In the genomic region with DNA sequence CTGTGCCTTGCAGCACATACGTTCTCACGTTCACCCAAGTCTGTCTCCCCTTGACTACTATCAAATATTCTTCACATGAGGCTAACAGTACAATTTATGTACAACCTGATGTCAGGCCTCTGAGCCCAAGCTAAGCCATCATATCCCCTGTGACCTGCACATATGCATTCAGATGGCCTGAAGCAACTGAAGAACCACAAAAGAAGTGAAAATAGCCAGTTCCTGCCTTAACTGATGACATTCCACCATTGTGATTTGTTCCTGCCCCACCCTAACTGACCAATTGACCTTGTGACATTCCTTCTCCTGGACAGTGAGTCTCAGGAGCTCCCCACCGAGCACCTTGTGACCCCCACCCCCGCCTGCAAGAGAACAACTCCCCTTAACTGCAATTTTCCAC, we compare ENCODE assay signal across 8 cellular contexts. TPM values are rescaled to one million over a fixed set of nuclear protein-coding genes. Genes with fewer than 3 reads are reported as not detected.
"Had no signal": no experiment of that assay in that cellular context is flagged by ENCODE, and none has a peak within 500 bp of the region (broad histone marks: within the 10 kb centered on the region; RNA-seq: fewer than 3 reads in every experiment).

No MANE protein-coding gene starts in this region.

RNA-seq across cellular contexts. Expression of gene DCDC2, which starts 46.1 kb away (rescaled TPM):
- total RNA-seq: left ventricle myocardium superior, lung microvascular endothelial cell, natural killer cell, right cardiac atrium, sciatic nerve, spleen, thoracic aorta had no signal
- polyA plus RNA-seq: heart right ventricle, right cardiac atrium had no signal
